ENCODE assay signal across 8 cellular contexts in genomic region chr17:80261159-80261894, GRCh38. TPM values are rescaled to one million over a fixed set of nuclear protein-coding genes. Genes with fewer than 3 reads are reported as not detected.
DNase-seq lines count a peak whose midpoint lies in the region; ATAC-seq, FAIRE-seq and TF ChIP-seq lines count a peak whose summit lies in the region.

No MANE protein-coding gene starts in this region.

- peaks cover 25% of the 10 kb centered on the region for H3F3A ChIP-seq in SK-N-SH (replicated peaks; ENCODE audit: insufficient read depth)

- H3K4me2 ChIP-seq in SK-N-SH = peak overlapping the region; percentile 86
- H3K4me2 ChIP-seq in astrocyte (ENCODE audit: low read length) = peak overlapping the region; percentile 91
- H3K4me2 ChIP-seq in hepatocyte = peak overlapping the region; percentile 98

- DNase-seq in Calu3 (peak; percentile 69), HuH-7 (ENCODE audit: low spot score) (peak; percentile 70), SK-N-SH (peak; percentile 75), astrocyte (ENCODE audit: low read depth) (no peak), hepatocyte (ENCODE audit: low spot score) (peak; percentile 79), putamen (ENCODE audit: low spot score) (peak; percentile 32), HPDE6-E6E7 (ENCODE audit: extremely low spot score) (no peak)

- no peak for FAIRE-seq in astrocyte (lab: Jason Lieb, UNC)

- H3K4me3 ChIP-seq in SK-N-SH (ENCODE audit: low read depth in 2 of 2, low read length in 1 of 2) (peak overlapping the region; percentile 74 to 82), astrocyte (ENCODE audit: insufficient read depth, low read depth, low read length) (peak overlapping the region; percentile 81), hepatocyte (peak overlapping the region; percentile 99)

- peaks cover 30% of the 10 kb centered on the region for H3K4me1 Mint-ChIP-seq in Calu3 (ENCODE audit: low read depth, unreplicated experiment)
- H3K4me1 Mint-ChIP-seq in astrocyte (ENCODE audit: low read depth, unreplicated experiment) = peaks cover 32% of the 10 kb centered on the region

- CTCF ChIA-PET in Calu3 (lab: Charles Lee) (interaction anchor here (0.5 kb wide), 1 partner anchor 544 kb away, joined by 3 read pairs; no protein-coding TSS in a partner anchor), SK-N-SH (lab: Yijun Ruan, JAX) (interaction anchor here (1.1 to 1.2 kb wide), 2 partner anchors 13 to 66 kb away, joined by 3 to 4 read pairs; no protein-coding TSS in a partner anchor)

- H3K27ac ChIP-seq in SK-N-SH (ENCODE audit: low read depth in 2 of 2, low read length in 1 of 2) (peak overlapping the region; percentile 75 to 83), astrocyte (ENCODE audit: low read depth, low read length) (peak overlapping the region; percentile 68), hepatocyte (peak overlapping the region; percentile 100)

- POLR2A ChIA-PET in SK-N-SH (lab: Yijun Ruan, JAX) = interaction anchor here (1.0 to 1.1 kb wide), 2 partner anchors 9 to 160 kb away, joined by 3 read pairs; partner anchors contain the start of gene GAA

- H3K79me2 ChIP-seq in SK-N-SH (ENCODE audit: insufficient read depth) (peaks cover 35% of the 10 kb centered on the region), astrocyte (ENCODE audit: insufficient read depth, low read length) (peaks cover 6% of the 10 kb centered on the region), hepatocyte (peaks cover 5% of the 10 kb centered on the region)

- no TSS peak for BruUV-seq in Calu3 (replicated peaks; lab: Mats Ljungman, UMichigan)

- H3K27ac Mint-ChIP-seq in Calu3 (ENCODE audit: unreplicated experiment) = peak overlapping the region; percentile 62
- H3K27ac Mint-ChIP-seq in astrocyte (ENCODE audit: unreplicated experiment) = peak overlapping the region; percentile 98

- H3K9me3 ChIP-seq in SK-N-SH = no peaks in the 10 kb centered on the region
- H3K9me3 ChIP-seq in astrocyte (ENCODE audit: insufficient read depth, low read depth, low read length) = no peaks in the 10 kb centered on the region
- H3K9me3 ChIP-seq in hepatocyte (ENCODE audit: low read depth) = no peaks in the 10 kb centered on the region

- 11% methylated on average over 43 of the region's 45 CpGs for WGBS in SK-N-SH (ENCODE audit: low lambda C conversion rate)
- 5% methylated on average over 37 of the region's 45 CpGs for WGBS in hepatocyte (ENCODE audit: low lambda C conversion rate, missing lambda C conversion rate)

- no peaks in the 10 kb centered on the region for H3K27me3 ChIP-seq in SK-N-SH (ENCODE audit: insufficient read depth)
- no peaks in the 10 kb centered on the region for H3K27me3 ChIP-seq in astrocyte (ENCODE audit: insufficient read depth, low read length)
- no peaks in the 10 kb centered on the region for H3K27me3 ChIP-seq in hepatocyte

- H3K9me2 ChIP-seq in SK-N-SH (no peaks in the 10 kb centered on the region), hepatocyte (replicated peaks; ENCODE audit: insufficient read depth) (no peaks in the 10 kb centered on the region)

- H3K4me3 Mint-ChIP-seq in Calu3 (ENCODE audit: low read depth, unreplicated experiment) = peak overlapping the region; percentile 67
- peak overlapping the region; percentile 99 for H3K4me3 Mint-ChIP-seq in astrocyte (ENCODE audit: unreplicated experiment)

- intact Hi-C loops in Calu3 (cut with micrococcal nuclease; ENCODE audit: unreplicated experiment) = no loop called here

- no peak for TF ChIP-seq EP300 in SK-N-SH (IDR thresholded peaks at IDR 0.05; ENCODE audit: borderline replicate concordance in 1 of 2, low read depth in 1 of 2, low read length in 1 of 2)

- H3K36me3 ChIP-seq in SK-N-SH (replicated peaks in 1 of 2; ENCODE audit: control insufficient read depth in 1 of 2, insufficient read depth in 2 of 2, low read length in 1 of 2) (peaks cover 4 to 13% of the 10 kb centered on the region in 2 experiments), astrocyte (ENCODE audit: insufficient read depth, low read length) (no peaks in the 10 kb centered on the region), hepatocyte (replicated peaks; ENCODE audit: insufficient read depth, low read depth) (no peaks in the 10 kb centered on the region)

- TF ChIP-seq RAD21 in SK-N-SH (IDR thresholded peaks at IDR 0.05; ENCODE audit: low read length) = no peak

- peak overlapping the region; percentile 4; the same call in 1 of the 2 replicates for H2AFZ ChIP-seq in SK-N-SH (ENCODE audit: low read depth)
- H2AFZ ChIP-seq in astrocyte (ENCODE audit: low read depth, low read length) = peak overlapping the region; percentile 69
- peak overlapping the region; percentile 36 for H2AFZ ChIP-seq in hepatocyte

- H3K4me1 ChIP-seq in SK-N-SH (ENCODE audit: control insufficient read depth in 1 of 2, insufficient read depth in 2 of 2, low read depth in 1 of 2, low read length in 1 of 2) (peaks cover 24 to 34% of the 10 kb centered on the region in 2 experiments; a peak in 3 of 4 replicates), astrocyte (ENCODE audit: insufficient read depth, low read length) (peaks cover 7% of the 10 kb centered on the region), hepatocyte (ENCODE audit: insufficient read depth) (peaks cover 27% of the 10 kb centered on the region)

- ATAC-seq in HG02588 (IDR thresholded peaks at IDR 0.05; ENCODE audit: unreplicated experiment) = no peak

- TF ChIP-seq CTCF in Calu3 (IDR thresholded peaks at IDR 0.05; ENCODE audit: unreplicated experiment) = no peak
- no peak; the same call in 1 of the 2 replicates for TF ChIP-seq CTCF in SK-N-SH (IDR thresholded peaks at IDR 0.05)
- no peak for TF ChIP-seq CTCF in astrocyte (IDR thresholded peaks at IDR 0.05; ENCODE audit: insufficient read depth, low read depth, low read length)
- TF ChIP-seq CTCF in hepatocyte (IDR thresholded peaks at IDR 0.05; ENCODE audit: poor library complexity) = no peak

- no peaks in the 10 kb centered on the region for H3K27me3 Mint-ChIP-seq in Calu3 (ENCODE audit: unreplicated experiment)
- no peaks in the 10 kb centered on the region for H3K27me3 Mint-ChIP-seq in astrocyte (ENCODE audit: low read depth, unreplicated experiment)

- no peaks in the 10 kb centered on the region for H4K20me1 ChIP-seq in SK-N-SH (ENCODE audit: insufficient read depth)
- H4K20me1 ChIP-seq in astrocyte (ENCODE audit: insufficient read depth, low read length) = peaks cover 23% of the 10 kb centered on the region
- H4K20me1 ChIP-seq in hepatocyte (ENCODE audit: insufficient read depth, poor library complexity, severe bottlenecking) = peaks cover 2% of the 10 kb centered on the region

- H3K36me3 Mint-ChIP-seq in Calu3 (ENCODE audit: insufficient read depth, unreplicated experiment) (peaks cover 53% of the 10 kb centered on the region), astrocyte (ENCODE audit: low read depth, unreplicated experiment) (peaks cover 13% of the 10 kb centered on the region)

- no peaks in the 10 kb centered on the region for H3K9me3 Mint-ChIP-seq in Calu3 (ENCODE audit: low read depth, unreplicated experiment)
- H3K9me3 Mint-ChIP-seq in astrocyte (ENCODE audit: unreplicated experiment) = no peaks in the 10 kb centered on the region

- H3K9ac ChIP-seq in SK-N-SH (peak overlapping the region; percentile 85), astrocyte (ENCODE audit: low read length) (peak overlapping the region; percentile 89)

TF ChIP-seq in SK-N-SH, 30 proteins besides CTCF, POLR2A, EP300 and RAD21 (continues in another document):
- peak; percentile 34; the same call in 1 of the 2 replicates for TF ChIP-seq MXI1 (IDR thresholded peaks at IDR 0.05; ENCODE audit: low read depth, low read length)
- 0 out of 2 replicates have a peak, but pooled peaks have one; percentile 29 for TF ChIP-seq RCOR1 (IDR thresholded peaks at IDR 0.05; ENCODE audit: low read length)
- TF ChIP-seq, protein P1, sequence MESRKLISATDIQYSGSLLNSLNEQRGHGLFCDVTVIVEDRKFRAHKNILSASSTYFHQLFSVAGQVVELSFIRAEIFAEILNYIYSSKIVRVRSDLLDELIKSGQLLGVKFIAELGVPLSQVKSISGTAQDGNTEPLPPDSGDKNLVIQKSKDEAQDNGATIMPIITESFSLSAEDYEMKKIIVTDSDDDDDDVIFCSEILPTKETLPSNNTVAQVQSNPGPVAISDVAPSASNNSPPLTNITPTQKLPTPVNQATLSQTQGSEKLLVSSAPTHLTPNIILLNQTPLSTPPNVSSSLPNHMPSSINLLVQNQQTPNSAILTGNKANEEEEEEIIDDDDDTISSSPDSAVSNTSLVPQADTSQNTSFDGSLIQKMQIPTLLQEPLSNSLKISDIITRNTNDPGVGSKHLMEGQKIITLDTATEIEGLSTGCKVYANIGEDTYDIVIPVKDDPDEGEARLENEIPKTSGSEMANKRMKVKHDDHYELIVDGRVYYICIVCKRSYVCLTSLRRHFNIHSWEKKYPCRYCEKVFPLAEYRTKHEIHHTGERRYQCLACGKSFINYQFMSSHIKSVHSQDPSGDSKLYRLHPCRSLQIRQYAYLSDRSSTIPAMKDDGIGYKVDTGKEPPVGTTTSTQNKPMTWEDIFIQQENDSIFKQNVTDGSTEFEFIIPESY (IDR thresholded peaks at IDR 0.05; ENCODE audit: borderline replicate concordance, low read depth) = no peak
- TF ChIP-seq NFIC (IDR thresholded peaks at IDR 0.05; ENCODE audit: borderline replicate concordance) = no peak
- no peak for TF ChIP-seq JUND (IDR thresholded peaks at IDR 0.05)
- TF ChIP-seq FOXJ3 (CRISPR knock-in tag; IDR thresholded peaks at IDR 0.05) = no peak; the same call in 1 of the 2 replicates
- TF ChIP-seq YY1 (IDR thresholded peaks at IDR 0.05; ENCODE audit: low read depth) = peak; percentile 63
- TF ChIP-seq ELF1 (IDR thresholded peaks at IDR 0.05) = no peak
- no peak for TF ChIP-seq SIN3A (IDR thresholded peaks at IDR 0.05; ENCODE audit: borderline replicate concordance, low read depth, low read length)
- no peak for TF ChIP-seq POLR2AphosphoS5 (IDR thresholded peaks at IDR 0.05; ENCODE audit: low read depth, low read length)
- no peak; the same call in 1 of the 2 replicates for TF ChIP-seq TCF12 (IDR thresholded peaks at IDR 0.05)

RNA-seq across cellular contexts. Expression of gene RNF213, which starts 0.7 kb away (rescaled TPM):
- total RNA-seq in Calu3 (2022) (221 and 369 TPM in 2 replicates), astrocyte (120 and 129 TPM in 2 replicates), hepatocyte (53.1 and 57.4 TPM in 2 replicates)
- polyA plus RNA-seq in SK-N-SH (2012; rRNA removed) (53.5 and 57.5 TPM in 2 replicates), hepatocyte (21.1 and 32.6 TPM in 2 replicates)
- polyA plus RNA-seq in SK-N-SH (2012; cell fraction: cytosol; rRNA removed) = 28.1 and 37.8 TPM in 2 replicates
- 265 and 299 TPM in 2 replicates for polyA plus RNA-seq in SK-N-SH (2012; cell fraction: nucleus; rRNA removed)

RNA-seq across cellular contexts. Expression of gene SLC26A11, which starts 41.1 kb away (rescaled TPM):
- total RNA-seq in Calu3 (2022) (7.2 and 10.4 TPM in 2 replicates), astrocyte (15.3 and 16.1 TPM in 2 replicates), hepatocyte (17.5 and 18.8 TPM in 2 replicates)
- polyA plus RNA-seq in SK-N-SH (2012; rRNA removed) (32.7 and 35.9 TPM in 2 replicates), hepatocyte (24.9 and 40.4 TPM in 2 replicates)
- 11.6 and 17.7 TPM in 2 replicates for polyA plus RNA-seq in SK-N-SH (2012; cell fraction: cytosol; rRNA removed)
- polyA plus RNA-seq in SK-N-SH (2012; cell fraction: nucleus; rRNA removed) = 102 and 109 TPM in 2 replicates

RNA-seq across cellular contexts. Expression of gene SGSH, which starts 41.2 kb away (rescaled TPM):
- total RNA-seq in Calu3 (2022) = 32.2 and 50.3 TPM in 2 replicates
- 96.5 and 161 TPM in 2 replicates for polyA plus RNA-seq in SK-N-SH (2012; rRNA removed)
- 86.9 and 93.2 TPM in 2 replicates for polyA plus RNA-seq in SK-N-SH (2012; cell fraction: cytosol; rRNA removed)
- 459 and 571 TPM in 2 replicates for polyA plus RNA-seq in SK-N-SH (2012; cell fraction: nucleus; rRNA removed)
- total RNA-seq in astrocyte = 24.0 and 26.0 TPM in 2 replicates
- total RNA-seq in hepatocyte = 16.0 and 23.7 TPM in 2 replicates
- polyA plus RNA-seq in hepatocyte = 59.6 and 71.5 TPM in 2 replicates

Comparison
In these comparisons a context has a peak if more than half of its experiments do, and no peak if none do; other contexts are left out.
1. DNase-seq: peak in Calu3 (single experiment), HuH-7 (single experiment), SK-N-SH (single experiment), hepatocyte (single experiment) and putamen (single experiment); none in astrocyte (single experiment) and HPDE6-E6E7 (single experiment).
2. H2AFZ ChIP-seq: peak in every context shown above with its lines; median percentile 69 in astrocyte; 36 in hepatocyte; 4 in SK-N-SH.
3. Peak in every context shown above with its lines, with median percentiles within 50 percentile points of each other: H3K27ac ChIP-seq, H3K4me2 ChIP-seq and H3K4me3 ChIP-seq.